10 cellular contexts compared by ENCODE assay signal in the genomic region with DNA sequence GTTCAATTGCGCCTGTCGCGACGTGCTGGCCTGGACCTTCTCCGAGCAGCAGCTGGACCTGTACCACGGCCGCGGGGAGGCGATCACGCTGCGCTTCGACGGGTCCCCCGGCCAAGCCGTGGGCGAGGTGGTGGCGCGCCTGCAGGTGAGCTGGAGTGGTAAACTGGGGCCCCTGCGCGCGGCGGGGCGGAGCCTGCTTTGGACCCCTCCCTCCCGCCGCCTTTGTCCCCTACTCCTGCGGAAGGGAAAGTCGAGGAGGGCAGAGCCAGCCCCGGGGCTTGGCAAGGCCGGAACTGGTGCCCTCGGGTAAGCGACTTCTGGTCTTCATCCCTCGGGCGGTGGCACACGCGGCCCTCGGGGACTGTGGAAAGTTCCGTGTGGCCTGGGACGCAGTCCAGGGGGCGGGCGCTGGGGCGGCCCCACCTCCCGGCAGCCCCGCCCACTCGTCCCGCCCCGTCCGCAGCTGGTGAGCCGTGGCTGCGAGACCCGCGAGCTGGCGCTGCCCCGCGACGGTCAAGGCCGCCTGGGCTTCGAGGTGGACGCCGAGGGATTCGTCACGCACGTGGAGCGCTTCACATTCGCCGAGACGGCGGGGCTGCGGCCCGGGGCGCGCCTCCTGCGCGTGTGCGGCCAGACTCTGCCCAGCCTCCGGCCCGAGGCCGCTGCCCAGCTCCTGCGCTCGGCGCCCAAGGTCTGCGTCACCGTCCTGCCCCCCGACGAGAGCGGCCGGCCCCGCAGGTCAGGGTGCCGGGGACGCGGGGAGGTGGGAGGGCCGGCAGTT. TPM values are rescaled to one million over a fixed set of nuclear protein-coding genes. Genes with fewer than 3 reads are reported as not detected.
A peak's percentile ranks its signal among the peaks of the same experiment; 100 is the strongest.
DNase-seq lines count a peak whose midpoint lies in the region; ATAC-seq and TF ChIP-seq lines count a peak whose summit lies in the region.
"Had no signal": no experiment of that assay in that cellular context is flagged by ENCODE, and none has a peak within 500 bp of the region (broad histone marks: within the 10 kb centered on the region; RNA-seq: fewer than 3 reads in every experiment).

No MANE protein-coding gene starts in this region.

- H3K27me3 Mint-ChIP-seq in natural killer cell (ENCODE audit: low read depth in 2 of 2) (no peaks in the 10 kb centered on the region), mesothelial cell of epicardium (ENCODE audit: low read depth) (peaks cover 1% of the 10 kb centered on the region)
- H3K27me3 Mint-ChIP-seq in natural killer cell treated with Interleukin-12 subunit alpha and Interleukin-12 subunit beta and Interleukin-15 and Interleukin-18, amount 100 ng/mL, for 72 hours = no peaks in the 10 kb centered on the region

- ATAC-seq in natural killer cell (peak in 1 of 3 donors; percentile 9), esophagus mucosa (peak; percentile 16)
- no peak for ATAC-seq in natural killer cell treated with Interleukin-12 subunit alpha and Interleukin-12 subunit beta and Interleukin-15 and Interleukin-18, amount 100 ng/mL, for 72 hours

- H3K9me3 Mint-ChIP-seq in natural killer cell (no peaks in the 10 kb centered on the region), mesothelial cell of epicardium (no peaks in the 10 kb centered on the region)
- no peaks in the 10 kb centered on the region for H3K9me3 Mint-ChIP-seq in natural killer cell treated with Interleukin-12 subunit alpha and Interleukin-12 subunit beta and Interleukin-15 and Interleukin-18, amount 100 ng/mL, for 72 hours
- H3K9me3 Mint-ChIP-seq: CD8-positive, alpha-beta memory T cell had no signal

- H3K36me3 Mint-ChIP-seq in natural killer cell (no peaks in the 10 kb centered on the region), mesothelial cell of epicardium (peaks cover 5% of the 10 kb centered on the region)
- no peaks in the 10 kb centered on the region for H3K36me3 Mint-ChIP-seq in natural killer cell treated with Interleukin-12 subunit alpha and Interleukin-12 subunit beta and Interleukin-15 and Interleukin-18, amount 100 ng/mL, for 72 hours

- TF ChIP-seq CTCF in natural killer cell (IDR thresholded peaks at IDR 0.05) = no peak
- TF ChIP-seq CTCF in mesothelial cell of epicardium (IDR thresholded peaks at IDR 0.05; ENCODE audit: unreplicated experiment) = no peak

- intact Hi-C loops in natural killer cell (cut with micrococcal nuclease) = no loop called here

- H3K27ac Mint-ChIP-seq in natural killer cell (peak overlapping the region; percentile 65 to 99), mesothelial cell of epicardium (no peak overlapping the region)
- H3K27ac Mint-ChIP-seq in natural killer cell treated with Interleukin-12 subunit alpha and Interleukin-12 subunit beta and Interleukin-15 and Interleukin-18, amount 100 ng/mL, for 72 hours = no peak overlapping the region

- no peak overlapping the region for H3K4me3 Mint-ChIP-seq in natural killer cell
- no peak overlapping the region for H3K4me3 Mint-ChIP-seq in natural killer cell treated with Interleukin-12 subunit alpha and Interleukin-12 subunit beta and Interleukin-15 and Interleukin-18, amount 100 ng/mL, for 72 hours
- H3K4me3 Mint-ChIP-seq in mesothelial cell of epicardium = peak overlapping the region; percentile 42

- DNase-seq in natural killer cell (no peak), mesothelial cell of epicardium (ENCODE audit: low spot score in 2 of 2, unreplicated experiment in 2 of 2) (no peak), HK-2 (ENCODE audit: unreplicated experiment) (no peak), NCI-H446 (lab: John Stamatoyannopoulos, UW) (no peak), COR-L47 (lab: John Stamatoyannopoulos, UW) (no peak)
- no peak for DNase-seq in natural killer cell treated with Interleukin-12 subunit alpha and Interleukin-12 subunit beta and Interleukin-15 and Interleukin-18, amount 100 ng/mL, for 72 hours (ENCODE audit: low spot score)
- DNase-seq in activated naive CD4-positive, alpha-beta T cell treated with Interleukin-2 at 50 U/mL for 16 hours = no peak
- DNase-seq: foreskin melanocyte had no signal

- peaks cover 31 to 50% of the 10 kb centered on the region in 2 donors for H3K4me1 Mint-ChIP-seq in natural killer cell
- H3K4me1 Mint-ChIP-seq in natural killer cell treated with Interleukin-12 subunit alpha and Interleukin-12 subunit beta and Interleukin-15 and Interleukin-18, amount 100 ng/mL, for 72 hours (ENCODE audit: low read depth in 2 of 2) = peaks cover 27 to 28% of the 10 kb centered on the region in 2 donors
- peaks cover 49% of the 10 kb centered on the region for H3K4me1 Mint-ChIP-seq in mesothelial cell of epicardium

RNA-seq across cellular contexts. Expression of a gene that starts 9.2 kb away (rescaled TPM):
- 100 to 1,000 TPM; 520 to 776 (median 743) TPM for total RNA-seq in natural killer cell
- total RNA-seq in natural killer cell treated with Interleukin-12 subunit alpha and Interleukin-12 subunit beta and Interleukin-15 and Interleukin-18, amount 100 ng/mL, for 72 hours = 100 to 1,000 TPM; 139 to 140 TPM
- total RNA-seq in esophagus mucosa = 23.1 TPM
- 37.1 to 42.9 TPM (median 37.5 TPM) in 3 replicates for total RNA-seq in mesothelial cell of epicardium

RNA-seq across cellular contexts. Expression of a gene that starts 15.6 kb away (rescaled TPM):
- total RNA-seq in natural killer cell = 100 to 1,000 TPM; 319 to 380 (median 338) TPM
- total RNA-seq in natural killer cell treated with Interleukin-12 subunit alpha and Interleukin-12 subunit beta and Interleukin-15 and Interleukin-18, amount 100 ng/mL, for 72 hours = 10 to 100 TPM; 85.2 to 96.4 TPM
- total RNA-seq in esophagus mucosa = 50.3 TPM
- total RNA-seq in mesothelial cell of epicardium = 95.6 to 98.8 TPM (median 96.8 TPM) in 3 replicates

RNA-seq across cellular contexts. Expression of a gene that starts 31.5 kb away (rescaled TPM):
- total RNA-seq in natural killer cell (100 to 1,000 TPM; 101 to 105 (median 102) TPM), esophagus mucosa (23.8 TPM), mesothelial cell of epicardium (59.0 to 61.8 TPM (median 61.3 TPM) in 3 replicates)
- total RNA-seq in natural killer cell treated with Interleukin-12 subunit alpha and Interleukin-12 subunit beta and Interleukin-15 and Interleukin-18, amount 100 ng/mL, for 72 hours = 10 to 100 TPM; 65.1 to 96.9 TPM

RNA-seq across cellular contexts. Expression of a gene that starts 33.1 kb away (rescaled TPM):
- 10 to 100 TPM; 85.3 to 94.5 (median 94.0) TPM for total RNA-seq in natural killer cell
- 10 to 100 TPM; 81.1 to 83.3 TPM for total RNA-seq in natural killer cell treated with Interleukin-12 subunit alpha and Interleukin-12 subunit beta and Interleukin-15 and Interleukin-18, amount 100 ng/mL, for 72 hours
- total RNA-seq in esophagus mucosa = 32.4 TPM
- total RNA-seq in mesothelial cell of epicardium = 46.8 to 52.0 TPM (median 47.5 TPM) in 3 replicates

RNA-seq across cellular contexts. Expression of a gene that starts 51.5 kb away (rescaled TPM):
- total RNA-seq in natural killer cell = 10 to 100 TPM in 1 of 3 donors, 1 to 10 TPM in 2; 6.3 to 11.2 (median 7.1) TPM
- 1 to 10 TPM; 2.3 to 2.8 TPM for total RNA-seq in natural killer cell treated with Interleukin-12 subunit alpha and Interleukin-12 subunit beta and Interleukin-15 and Interleukin-18, amount 100 ng/mL, for 72 hours
- 20.2 TPM for total RNA-seq in esophagus mucosa
- 0.95 to 2.4 TPM (median 1.7 TPM) in 3 replicates for total RNA-seq in mesothelial cell of epicardium

Comparison
In these comparisons a context has a peak if more than half of its experiments do, and no peak if none do; other contexts are left out.
1. H3K27ac Mint-ChIP-seq: peak in natural killer cell (2 of 2); none in natural killer cell treated with Interleukin-12 subunit alpha and Interleukin-12 subunit beta and Interleukin-15 and Interleukin-18, amount 100 ng/mL, for 72 hours (0 of 2) and mesothelial cell of epicardium (single experiment).